1 cellular context compared by ENCODE assay signal in the genomic region with DNA sequence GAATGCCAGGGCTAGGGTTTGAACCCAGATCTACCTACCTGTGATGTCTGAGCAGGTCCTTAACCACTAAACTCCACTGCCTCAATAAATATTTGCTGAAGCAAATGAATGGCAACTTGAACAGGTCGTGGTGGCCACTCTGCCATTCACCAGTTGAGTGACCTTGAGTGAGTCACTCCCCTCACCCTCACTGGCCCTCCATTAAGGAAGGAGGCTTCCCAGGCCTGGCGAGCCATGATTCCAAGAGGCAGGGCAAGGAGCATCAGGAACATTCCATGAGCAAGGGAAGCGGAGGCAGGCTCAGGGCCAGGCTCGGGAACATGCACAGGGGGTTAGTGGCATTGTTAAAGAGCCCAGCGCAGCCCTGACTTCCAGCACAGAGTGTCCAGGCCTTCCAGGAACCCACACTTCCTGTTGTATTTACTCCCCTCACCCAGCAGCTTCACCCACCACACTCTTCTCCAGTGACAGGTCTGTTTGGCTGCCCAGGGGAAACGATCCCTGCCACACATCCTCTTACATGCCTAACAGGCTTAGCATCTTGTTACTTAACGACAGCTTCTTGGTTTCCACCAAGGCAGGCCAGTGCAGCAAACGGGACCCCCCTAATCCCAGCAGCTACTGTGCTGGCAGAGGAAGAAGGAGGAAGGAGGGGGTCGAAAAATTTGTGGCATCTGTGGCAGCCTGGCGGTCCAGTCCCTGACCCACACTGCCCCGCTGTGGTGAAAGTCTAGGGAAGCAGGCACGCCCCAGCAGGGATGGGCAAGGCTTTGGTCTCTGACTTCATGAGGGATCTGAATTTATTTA.
TF ChIP-seq lines count a peak whose summit lies in the region.

No MANE protein-coding gene starts in this region.

TF ChIP-seq in HepG2, 621 proteins besides CTCF, POLR2A, EP300 and RAD21:
- no peak for TF ChIP-seq PAWR (CRISPR knock-in tag; IDR thresholded peaks at IDR 0.05; ENCODE audit: borderline replicate concordance)
- TF ChIP-seq STAG1 (CRISPR knock-in tag; IDR thresholded peaks at IDR 0.05) = peak; percentile 61
- TF ChIP-seq, protein P1, sequence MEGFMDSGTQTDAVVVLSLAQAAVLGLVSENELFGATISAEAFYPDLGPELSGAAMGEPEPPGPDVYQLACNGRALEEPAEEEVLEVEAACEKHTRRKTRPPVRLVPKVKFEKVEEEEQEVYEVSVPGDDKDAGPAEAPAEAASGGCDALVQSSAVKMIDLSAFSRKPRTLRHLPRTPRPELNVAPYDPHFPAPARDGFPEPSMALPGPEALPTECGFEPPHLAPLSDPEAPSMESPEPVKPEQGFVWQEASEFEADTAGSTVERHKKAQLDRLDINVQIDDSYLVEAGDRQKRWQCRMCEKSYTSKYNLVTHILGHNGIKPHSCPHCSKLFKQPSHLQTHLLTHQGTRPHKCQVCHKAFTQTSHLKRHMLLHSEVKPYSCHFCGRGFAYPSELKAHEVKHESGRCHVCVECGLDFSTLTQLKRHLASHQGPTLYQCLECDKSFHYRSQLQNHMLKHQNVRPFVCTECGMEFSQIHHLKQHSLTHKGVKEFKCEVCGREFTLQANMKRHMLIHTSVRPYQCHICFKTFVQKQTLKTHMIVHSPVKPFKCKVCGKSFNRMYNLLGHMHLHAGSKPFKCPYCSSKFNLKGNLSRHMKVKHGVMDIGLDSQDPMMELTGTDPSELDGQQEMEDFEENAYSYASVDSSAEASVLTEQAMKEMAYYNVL (CRISPR knock-in tag; IDR thresholded peaks at IDR 0.05; ENCODE audit: borderline replicate concordance) = no peak
- TF ChIP-seq SUZ12 (IDR thresholded peaks at IDR 0.05; ENCODE audit: low read depth, low read length) = no peak
